ENCODE assay signal across 8 cellular contexts in genomic region chr20:2652724-2653510, GRCh38. TPM values are rescaled to one million over a fixed set of nuclear protein-coding genes. Genes with fewer than 3 reads are reported as not detected.
DNase-seq lines count a peak whose midpoint lies in the region; ATAC-seq and TF ChIP-seq lines count a peak whose summit lies in the region.

No MANE protein-coding gene starts in this region.

- intact Hi-C loops in CD14-positive monocyte (cut with micrococcal nuclease): loop anchor here in 1 of 2 donors (5.0 kb wide), 1 partner anchor 551 kb away; the partner anchor contains the start of gene STK35
- intact Hi-C loops in dorsolateral prefrontal cortex (cut with DNase I): loop anchor here (1.0 to 5.0 kb wide), 2 partner anchors 129 to 181 kb away; partner anchors contain the start of gene SNRPB (in 1 of the 2)

- H3K27ac Mint-ChIP-seq in CD14-positive monocyte: peak overlapping the region; percentile 65 to 95 (median 84)
- peak overlapping the region; percentile 89 to 97 for H3K27ac Mint-ChIP-seq in stimulated activated naive CD8-positive, alpha-beta T cell treated with anti-CD3 and anti-CD28 coated beads, Interleukin-15, amount 100 ng/mL, for 72 hours

- peaks cover 20% of the 10 kb centered on the region for H3K4me1 Mint-ChIP-seq in CD14-positive monocyte
- H3K4me1 Mint-ChIP-seq in stimulated activated naive CD8-positive, alpha-beta T cell treated with anti-CD3 and anti-CD28 coated beads, Interleukin-15, amount 100 ng/mL, for 72 hours: peaks cover 59% of the 10 kb centered on the region

- DNase-seq in CD14-positive monocyte (ENCODE audit: low spot score): peak; percentile 50
- peak; percentile 22 for DNase-seq in RPMI8226
- peak in 9 of 10 donors; percentile 36 to 76 (median 54) for DNase-seq in dorsolateral prefrontal cortex
- DNase-seq in lung microvascular endothelial cell (ENCODE audit: low read depth in 2 of 2): peak; percentile 16 to 33
- peak in 1 of 2 donors; percentile 28 for DNase-seq in stimulated activated naive CD8-positive, alpha-beta T cell treated with anti-CD3 and anti-CD28 coated beads, Interleukin-15, amount 100 ng/mL, for 72 hours
- no peak for DNase-seq in HK-2 (ENCODE audit: unreplicated experiment)

- H3K27ac ChIP-seq in dorsolateral prefrontal cortex: peak overlapping the region; percentile 29 to 99 (median 96)

- H3K4me3 Mint-ChIP-seq in CD14-positive monocyte: peak overlapping the region; percentile 88 to 95
- H3K4me3 Mint-ChIP-seq in stimulated activated naive CD8-positive, alpha-beta T cell treated with anti-CD3 and anti-CD28 coated beads, Interleukin-15, amount 100 ng/mL, for 72 hours: peak overlapping the region; percentile 95 to 96

- H3K27me3 ChIP-seq in dorsolateral prefrontal cortex: no peaks in the 10 kb centered on the region

- peak overlapping the region; percentile 65 to 100 (median 95) for H3K4me3 ChIP-seq in dorsolateral prefrontal cortex

- ATAC-seq in GM19035 (IDR thresholded peaks at IDR 0.05; ENCODE audit: unreplicated experiment) (peak; percentile 44), HG03159 (IDR thresholded peaks at IDR 0.05; ENCODE audit: unreplicated experiment) (peak; percentile 45)
- peak; percentile 67 for ATAC-seq in stimulated activated naive CD8-positive, alpha-beta T cell treated with anti-CD3 and anti-CD28 coated beads, Interleukin-15, amount 100 ng/mL, for 72 hours

- TF ChIP-seq CTCF in CD14-positive monocyte (IDR thresholded peaks at IDR 0.05) (no peak), dorsolateral prefrontal cortex (IDR thresholded peaks at IDR 0.05 in 54 of 56, conservative IDR thresholded peaks at IDR 0.05 in 2 of 56; ENCODE audit: low read depth in 1 of 56, partially characterized antibody in 56 of 56) (peak in 1 of 56 donors; percentile 3)

- no peaks in the 10 kb centered on the region for H3K27me3 Mint-ChIP-seq in CD14-positive monocyte (ENCODE audit: low read depth in 3 of 3)
- H3K27me3 Mint-ChIP-seq in stimulated activated naive CD8-positive, alpha-beta T cell treated with anti-CD3 and anti-CD28 coated beads, Interleukin-15, amount 100 ng/mL, for 72 hours: no peaks in the 10 kb centered on the region

- peaks cover 39 to 43% of the 10 kb centered on the region in 2 donors for H3K36me3 Mint-ChIP-seq in CD14-positive monocyte

- no peaks in the 10 kb centered on the region for H3K9me3 Mint-ChIP-seq in CD14-positive monocyte
- H3K9me3 Mint-ChIP-seq in stimulated activated naive CD8-positive, alpha-beta T cell treated with anti-CD3 and anti-CD28 coated beads, Interleukin-15, amount 100 ng/mL, for 72 hours: no peaks in the 10 kb centered on the region

RNA-seq across cellular contexts. Expression of gene NOP56, which starts 0.5 kb away (rescaled TPM):
- polyA plus RNA-seq in CD14-positive monocyte: 10 to 100 TPM; 27.3 to 33.1 TPM
- total RNA-seq in dorsolateral prefrontal cortex (100 to 1,000 TPM in 119 of 120 experiments, 10 to 100 TPM in 1; 70.3 to 199 (median 141) TPM), lung microvascular endothelial cell (99.8 and 125 TPM in 2 replicates)

RNA-seq across cellular contexts. Expression of gene IDH3B, which starts 11.1 kb away (rescaled TPM):
- 100 to 1,000 TPM; 102 to 103 TPM for polyA plus RNA-seq in CD14-positive monocyte
- total RNA-seq in dorsolateral prefrontal cortex (100 to 1,000 TPM in 60 of 120 experiments, 10 to 100 TPM in 60; 56.2 to 127 (median 100.0) TPM), lung microvascular endothelial cell (95.5 and 95.8 TPM in 2 replicates)

RNA-seq across cellular contexts. Expression of gene EBF4, which starts 39.7 kb away (rescaled TPM):
- polyA plus RNA-seq in CD14-positive monocyte: not detected
- 10 to 100 TPM in 119 of 120 experiments, 1 to 10 TPM in 1; 9.9 to 43.0 (median 23.9) TPM for total RNA-seq in dorsolateral prefrontal cortex
- total RNA-seq in lung microvascular endothelial cell: 0.87 and 3.8 TPM in 2 replicates
